ENCODE assay signal across 19 cellular contexts in the genomic region with DNA sequence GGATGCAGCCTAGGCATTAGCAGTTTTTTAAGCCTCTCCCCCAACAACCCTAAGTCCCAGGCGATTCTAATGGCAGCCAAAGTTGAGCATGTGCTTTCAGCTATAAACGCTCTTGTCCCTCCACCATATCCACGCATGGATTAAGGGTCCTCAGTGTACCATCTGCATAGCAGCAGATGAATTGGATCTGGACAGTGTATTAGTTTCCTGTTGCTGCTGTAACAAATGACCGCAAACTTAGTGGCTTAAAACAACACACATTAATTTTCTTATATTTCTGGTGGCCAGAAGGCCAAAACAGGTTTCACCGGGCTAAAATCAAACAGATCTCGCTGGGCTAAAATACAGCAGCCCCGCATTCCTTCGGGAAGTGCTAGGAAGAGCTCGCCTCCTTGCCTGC. TPM values are rescaled to one million over a fixed set of nuclear protein-coding genes. Genes with fewer than 3 reads are reported as not detected.
DNase-seq lines count a peak whose midpoint lies in the region; ATAC-seq, FAIRE-seq and TF ChIP-seq lines count a peak whose summit lies in the region.
"Had no signal": no experiment of that assay in that cellular context is flagged by ENCODE, and none has a peak within 500 bp of the region (broad histone marks: within the 10 kb centered on the region; RNA-seq: fewer than 3 reads in every experiment).

No MANE protein-coding gene starts in this region.

- TF ChIP-seq CTCF in HepG2 (CRISPR knock-in tag; IDR thresholded peaks at IDR 0.05) (no peak), right lobe of liver (IDR thresholded peaks at IDR 0.05) (no peak), K562 (IDR thresholded peaks at IDR 0.05 in 2 of 3, conservative IDR thresholded peaks at IDR 0.05 in 1 of 3; ENCODE audit: insufficient read depth in 2 of 3, low read depth in 1 of 3, low read length in 3 of 3) (no peak)

- no peaks in the 10 kb centered on the region for H4K20me1 ChIP-seq in HepG2 (ENCODE audit: insufficient read depth, low read length)
- H4K20me1 ChIP-seq in K562 (replicated peaks; ENCODE audit: control insufficient read depth, insufficient read depth, low read length): no peaks in the 10 kb centered on the region

- POLR2A ChIA-PET in HepG2 (lab: Yijun Ruan, JAX): no interaction called here
- POLR2A ChIA-PET in K562 (lab: Yijun Ruan, JAX): no interaction called here

- no TSS peak for BruUV-seq in HepG2 (replicated peaks; lab: Mats Ljungman, UMichigan)
- BruUV-seq in K562 (replicated peaks; lab: Mats Ljungman, UMichigan): no TSS peak

- H3K4me1 ChIP-seq in HepG2 (ENCODE audit: insufficient read depth, low read length) (no peaks in the 10 kb centered on the region), right lobe of liver (no peaks in the 10 kb centered on the region), K562 (replicated peaks in 1 of 2; ENCODE audit: control insufficient read depth in 2 of 2, insufficient read depth in 2 of 2, low read length in 2 of 2) (no peaks in the 10 kb centered on the region)
- H3K4me1 ChIP-seq: A549, Caco-2 had no signal

- no peak for TF ChIP-seq RAD21 in HepG2 (CRISPR knock-in tag; IDR thresholded peaks at IDR 0.05)
- TF ChIP-seq RAD21 in K562 (CRISPR knock-in tag; conservative IDR thresholded peaks at IDR 0.05 in 1 of 2, IDR thresholded peaks at IDR 0.05 in 1 of 2): no peak

- H3K9ac ChIP-seq in HepG2 (ENCODE audit: insufficient read depth, low read depth, low read length) (no peak overlapping the region), K562 (ENCODE audit: insufficient read depth in 1 of 2, low read depth in 2 of 2, low read length in 2 of 2) (no peak overlapping the region)
- H3K9ac ChIP-seq: BLaER1 treated with 17β-estradiol and CSF1 and Interleukin-3, amounts not matched to agents 10 nM and 100 nM had no signal

- in situ Hi-C loops in HepG2 (cut with HindIII; ENCODE audit: extremely low pct_ligation_motif_present, low pct_unique_long_range_greater_than_20kb): no loop called here
- in situ Hi-C loops in K562 (cut with MboI): no loop called here

- no peak overlapping the region for H3K4me3 ChIP-seq in HepG2 (replicated peaks in 1 of 3; ENCODE audit: insufficient read depth in 1 of 3, low read depth in 2 of 3, low read length in 3 of 3)
- H3K4me3 ChIP-seq in right lobe of liver: no peak overlapping the region
- H3K4me3 ChIP-seq in K562: no peak overlapping the region
- H3K4me3 ChIP-seq: A549; BLaER1 treated with 17β-estradiol and CSF1 and Interleukin-3, amounts not matched to agents 10 nM and 100 nM had no signal

- H2AFZ ChIP-seq in HepG2 (ENCODE audit: low read length) (no peak overlapping the region), K562 (ENCODE audit: low read depth, low read length) (no peak overlapping the region)

- ATAC-seq in HepG2: no peak
- no peak for ATAC-seq in right lobe of liver
- no peak for ATAC-seq in K562
- ATAC-seq in HG03460 (IDR thresholded peaks at IDR 0.05; ENCODE audit: unreplicated experiment): no peak
- ATAC-seq: A549; CD8-positive, alpha-beta T cell had no signal

- intact Hi-C loops in HepG2 (cut with micrococcal nuclease; ENCODE audit: unreplicated experiment): no loop called here
- intact Hi-C loops in right lobe of liver (cut with DNase I): no loop called here
- intact Hi-C loops in K562 (cut with micrococcal nuclease): no loop called here

- no peaks in the 10 kb centered on the region for H3K79me2 ChIP-seq in HepG2 (ENCODE audit: insufficient read depth, low read length)
- H3K79me2 ChIP-seq in K562 (ENCODE audit: control insufficient read depth, insufficient read depth, low read length): no peaks in the 10 kb centered on the region

- H3K9me3 ChIP-seq in HepG2 (ENCODE audit: low read length): no peaks in the 10 kb centered on the region
- H3K9me3 ChIP-seq in right lobe of liver: no peaks in the 10 kb centered on the region
- H3K9me3 ChIP-seq in K562 (replicated peaks; ENCODE audit: control insufficient read depth, insufficient read depth, low read depth, low read length): no peaks in the 10 kb centered on the region
- H3K9me3 ChIP-seq: A549; BLaER1 treated with 17β-estradiol and CSF1 and Interleukin-3, amounts not matched to agents 10 nM and 100 nM; Caco-2 had no signal

- H3K9me1 ChIP-seq in K562 (ENCODE audit: control insufficient read depth, insufficient read depth, low read length): no peaks in the 10 kb centered on the region

- H3K27me3 ChIP-seq in HepG2 (ENCODE audit: control insufficient read depth in 1 of 2, insufficient read depth in 2 of 2, low read length in 2 of 2): no peaks in the 10 kb centered on the region
- H3K27me3 ChIP-seq in right lobe of liver: no peaks in the 10 kb centered on the region
- H3K27me3 ChIP-seq in K562 (ENCODE audit: control insufficient read depth in 2 of 2, insufficient read depth in 2 of 2, low read length in 2 of 2): peaks cover 21 to 41% of the 10 kb centered on the region in 2 experiments; a peak in 4 of 5 replicates
- H3K27me3 ChIP-seq: BLaER1 treated with 17β-estradiol and CSF1 and Interleukin-3, amounts not matched to agents 10 nM and 100 nM had no signal

- WGBS in HepG2 (ENCODE audit: low lambda C conversion rate): 88% methylated on average over 9 of the region's 9 CpGs
- WGBS in right lobe of liver (ENCODE audit: insufficient coverage, low coverage, low lambda C conversion rate, missing lambda C conversion rate): 98% methylated on average over 7 of the region's 9 CpGs
- 3% methylated on average over 9 of the region's 9 CpGs for WGBS in K562 (ENCODE audit: insufficient coverage, low coverage, missing lambda C conversion rate)

- no peak for FAIRE-seq in HepG2 (lab: Jason Lieb, UNC)
- FAIRE-seq in K562 (lab: Jason Lieb, UNC): no peak
- FAIRE-seq: A549, D721Med, G401.6, GM12892, GM18507 had no signal

- TF ChIP-seq EP300 in HepG2 (IDR thresholded peaks at IDR 0.05; ENCODE audit: low read depth in 2 of 2, low read length in 2 of 2) (no peak), HepG2 (CRISPR knock-in tag; IDR thresholded peaks at IDR 0.05; ENCODE audit: borderline replicate concordance) (no peak), K562 (IDR thresholded peaks at IDR 0.05; ENCODE audit: low read length) (no peak)

- H3K4me2 ChIP-seq in HepG2 (ENCODE audit: low read depth, low read length): no peak overlapping the region
- no peak overlapping the region for H3K4me2 ChIP-seq in K562 (ENCODE audit: insufficient read depth, low read length)
- H3K4me2 ChIP-seq: A549; BLaER1 treated with 17β-estradiol and CSF1 and Interleukin-3, amounts not matched to agents 10 nM and 100 nM had no signal

- H3K36me3 ChIP-seq in HepG2 (replicated peaks in 1 of 2; ENCODE audit: control insufficient read depth in 1 of 2, insufficient read depth in 2 of 2, low read length in 2 of 2): no peaks in the 10 kb centered on the region
- no peaks in the 10 kb centered on the region for H3K36me3 ChIP-seq in right lobe of liver
- no peaks in the 10 kb centered on the region for H3K36me3 ChIP-seq in K562 (ENCODE audit: control insufficient read depth, insufficient read depth, low read length)

- CTCF ChIA-PET in HepG2 (lab: Yijun Ruan, JAX; ENCODE audit: low intra/inter-chr PET ratio, low total read pairs): no interaction called here
- CTCF ChIA-PET in K562 (lab: Yijun Ruan, JAX; ENCODE audit: low intra/inter-chr PET ratio): no interaction called here

- TF ChIP-seq POLR2A in HepG2 (IDR thresholded peaks at IDR 0.05; ENCODE audit: insufficient read depth in 1 of 2, low read depth in 2 of 2, low read length in 2 of 2): no peak
- TF ChIP-seq POLR2A in right lobe of liver (IDR thresholded peaks at IDR 0.05): no peak
- no peak for TF ChIP-seq POLR2A in K562 (conservative IDR thresholded peaks at IDR 0.05)

- DNase-seq in HepG2 (ENCODE audit: low spot score) (no peak), right lobe of liver (no peak), K562 (ENCODE audit: extremely low read depth in 1 of 4, low spot score in 3 of 4) (no peak), NCI-H446 treated with DMSO at 0.1 percent for 48 hours (lab: John Stamatoyannopoulos, UW) (no peak)
- DNase-seq: Caco-2; Calu3; CD4-positive, alpha-beta T cell; CD8-positive, alpha-beta T cell; DMS79 treated with DMSO at 0.1 percent for 48 hours; GF-D8 had no signal

- H3K27ac ChIP-seq in HepG2 (ENCODE audit: extremely low read length, insufficient read depth, low read length): no peak overlapping the region
- H3K27ac ChIP-seq in right lobe of liver: no peak overlapping the region
- H3K27ac ChIP-seq in K562 (ENCODE audit: extremely low read depth, low read depth, low read length): no peak overlapping the region
- H3K27ac ChIP-seq: 22Rv1; A549; BLaER1 treated with 17β-estradiol and CSF1 and Interleukin-3, amounts not matched to agents 10 nM and 100 nM; C4-2B had no signal

RNA-seq across cellular contexts. Expression of gene TSPAN33, which starts 13.1 kb away (rescaled TPM):
- 12.9 and 15.3 TPM in 2 replicates for total RNA-seq in HepG2 (2016; rRNA removed; fragmentation: Illumina TruSeq; extraction: Trizol)
- total RNA-seq in HepG2 (2016; cell fraction: cytosol; rRNA removed; fragmentation: Illumina TruSeq; extraction: Trizol; ENCODE audit: low read depth): 15.1 and 19.5 TPM in 2 replicates
- 10.8 and 14.4 TPM in 2 replicates for total RNA-seq in HepG2 (2016; cell fraction: insoluble cytoplasmic fraction; rRNA removed; fragmentation: Illumina TruSeq; extraction: Trizol)
- 32.7 and 34.3 TPM in 2 replicates for total RNA-seq in HepG2 (2016; cell fraction: membrane; rRNA removed; fragmentation: Illumina TruSeq; extraction: Trizol)
- 8.1 and 9.4 TPM in 2 replicates for total RNA-seq in HepG2 (2016; cell fraction: nucleus; rRNA removed; fragmentation: Illumina TruSeq; extraction: Trizol)
- polyA plus RNA-seq in HepG2 (2011; rRNA removed): 16.5 and 18.2 TPM in 2 replicates
- 19.8 and 23.3 TPM in 2 replicates for polyA plus RNA-seq in HepG2 (2011; cell fraction: cytosol; rRNA removed)
- polyA plus RNA-seq in HepG2 (2011; cell fraction: nucleus; rRNA removed): 8.5 and 9.9 TPM in 2 replicates
- 10.1 and 13.3 TPM in 2 replicates for polyA plus RNA-seq in HepG2 (2012)
- polyA plus RNA-seq in HepG2 (2016; cell fraction: cytosol; fragmentation: Illumina TruSeq; extraction: Trizol; ENCODE audit: low read depth): 23.0 and 28.4 TPM in 2 replicates
- 13.0 and 14.1 TPM in 2 replicates for polyA plus RNA-seq in HepG2 (2016; cell fraction: insoluble cytoplasmic fraction; fragmentation: Illumina TruSeq; extraction: Trizol; ENCODE audit: low read depth)
- 35.6 and 37.4 TPM in 2 replicates for polyA plus RNA-seq in HepG2 (2016; cell fraction: membrane; fragmentation: Illumina TruSeq; extraction: Trizol; ENCODE audit: low read depth)
- polyA plus RNA-seq in HepG2 (2016; cell fraction: nucleus; fragmentation: Illumina TruSeq; extraction: Trizol; ENCODE audit: insufficient read depth, low read depth): 15.5 and 18.6 TPM in 2 replicates
- 9.5 and 35.1 TPM in 2 replicates for polyA minus RNA-seq in HepG2 (2011; rRNA and poly(A)+ RNA removed; ENCODE audit: low replicate concordance)
- 9.1 and 9.7 TPM in 2 replicates for polyA minus RNA-seq in HepG2 (2011; cell fraction: cytosol; rRNA and poly(A)+ RNA removed)
- polyA minus RNA-seq in HepG2 (2011; cell fraction: nucleus; rRNA and poly(A)+ RNA removed): 7.2 and 10.4 TPM in 2 replicates
- total RNA-seq in right lobe of liver: 10 to 100 TPM in 5 of 6 experiments, 1 to 10 TPM in 1; 9.0 to 34.1 (median 23.2) TPM
- total RNA-seq in K562 (2011; cell fraction: chromatin; rRNA removed; ENCODE audit: low replicate concordance): 1.5 and 3.2 TPM in 2 replicates
- total RNA-seq in K562 (2011; cell fraction: nucleolus; rRNA removed): 1.3 and 3.2 TPM in 2 replicates
- total RNA-seq in K562 (2011; cell fraction: nucleoplasm; rRNA removed): 2.9 and 3.9 TPM in 2 replicates
- 0.20 and 0.23 TPM in 2 replicates for total RNA-seq in K562 (2014; rRNA removed)
- total RNA-seq in K562 (2014; rRNA removed; fragmentation: Illumina TruSeq; extraction: Trizol): 0.19 and 0.25 TPM in 2 replicates
- total RNA-seq in K562 (2015; rRNA removed; fragmentation: Illumina TruSeq; extraction: Trizol): not detected in 2 replicates
- total RNA-seq in K562 (2021): 0.27 and 0.76 TPM in 2 replicates
- polyA plus RNA-seq in K562 (2011; rRNA removed): 1.2 and 1.5 TPM in 2 replicates
- polyA plus RNA-seq in K562 (2011; cell fraction: cytosol; rRNA removed): 1.6 and 1.7 TPM in 2 replicates
- 1.3 and 1.6 TPM in 2 replicates for polyA plus RNA-seq in K562 (2011; cell fraction: nucleus; rRNA removed)
- polyA plus RNA-seq in K562 (2012): 0.16 and 0.30 TPM in 2 replicates
- polyA plus RNA-seq in K562 (2014; fragmentation: Illumina TruSeq; extraction: Trizol): 0.21 and 0.42 TPM in 2 replicates
- polyA plus RNA-seq in K562 (2014; fragmentation: Nextera tagmentation; extraction: Ambion mirVana): under 1 TPM in 1 of 2 experiments, not detected in 1; 0.03 TPM
- 0.19 TPM in 1 of 2 replicates, not detected in the other for polyA plus RNA-seq in K562 (2014; rRNA removed)
- 1.1 and 1.6 TPM in 2 replicates for polyA minus RNA-seq in K562 (2011; rRNA and poly(A)+ RNA removed)
- polyA minus RNA-seq in K562 (2011; cell fraction: cytosol; rRNA and poly(A)+ RNA removed): 1.2 and 1.3 TPM in 2 replicates
- 0.54 and 1.2 TPM in 2 replicates for polyA minus RNA-seq in K562 (2011; cell fraction: nucleus; rRNA and poly(A)+ RNA removed)

RNA-seq across cellular contexts. Expression of gene SMO, which starts 30.8 kb away (rescaled TPM):
- total RNA-seq in HepG2 (2016; rRNA removed; fragmentation: Illumina TruSeq; extraction: Trizol) (22.1 and 32.3 TPM in 2 replicates), right lobe of liver (10 to 100 TPM in 4 of 6 experiments, 1 to 10 TPM in 2; 6.4 to 21.2 (median 12.1) TPM), K562 (2014; rRNA removed) (0.05 TPM in 1 of 2 replicates, not detected in the other), K562 (2014; rRNA removed; fragmentation: Illumina TruSeq; extraction: Trizol) (not detected in 2 replicates), K562 (2015; rRNA removed; fragmentation: Illumina TruSeq; extraction: Trizol) (not detected in 2 replicates), K562 (2021) (0.07 and 0.13 TPM in 2 replicates)
- total RNA-seq in HepG2 (2016; cell fraction: cytosol; rRNA removed; fragmentation: Illumina TruSeq; extraction: Trizol; ENCODE audit: low read depth): 72.0 and 77.5 TPM in 2 replicates
- total RNA-seq in HepG2 (2016; cell fraction: insoluble cytoplasmic fraction; rRNA removed; fragmentation: Illumina TruSeq; extraction: Trizol): 22.7 and 33.9 TPM in 2 replicates
- total RNA-seq in HepG2 (2016; cell fraction: membrane; rRNA removed; fragmentation: Illumina TruSeq; extraction: Trizol): 37.3 and 38.5 TPM in 2 replicates
- 26.1 and 28.3 TPM in 2 replicates for total RNA-seq in HepG2 (2016; cell fraction: nucleus; rRNA removed; fragmentation: Illumina TruSeq; extraction: Trizol)
- polyA plus RNA-seq in HepG2 (2011; rRNA removed) (23.8 and 30.7 TPM in 2 replicates), K562 (2011; rRNA removed) (0.10 and 0.11 TPM in 2 replicates), K562 (2014; fragmentation: Illumina TruSeq; extraction: Trizol) (not detected in 2 replicates), K562 (2014; fragmentation: Nextera tagmentation; extraction: Ambion mirVana) (not detected), K562 (2014; rRNA removed) (0.11 TPM in 1 of 2 replicates, not detected in the other)
- 21.9 and 24.2 TPM in 2 replicates for polyA plus RNA-seq in HepG2 (2011; cell fraction: cytosol; rRNA removed)
- polyA plus RNA-seq in HepG2 (2011; cell fraction: nucleus; rRNA removed): 68.3 and 80.4 TPM in 2 replicates
- 19.4 and 20.7 TPM in 2 replicates for polyA plus RNA-seq in HepG2 (2012)
- polyA plus RNA-seq in HepG2 (2016; cell fraction: cytosol; fragmentation: Illumina TruSeq; extraction: Trizol; ENCODE audit: low read depth): 4.1 and 4.4 TPM in 2 replicates
- 22.5 and 25.2 TPM in 2 replicates for polyA plus RNA-seq in HepG2 (2016; cell fraction: insoluble cytoplasmic fraction; fragmentation: Illumina TruSeq; extraction: Trizol; ENCODE audit: low read depth)
- polyA plus RNA-seq in HepG2 (2016; cell fraction: membrane; fragmentation: Illumina TruSeq; extraction: Trizol; ENCODE audit: low read depth): 14.8 and 15.2 TPM in 2 replicates
- 63.0 and 65.6 TPM in 2 replicates for polyA plus RNA-seq in HepG2 (2016; cell fraction: nucleus; fragmentation: Illumina TruSeq; extraction: Trizol; ENCODE audit: insufficient read depth, low read depth)
- 0.07 and 139 TPM in 2 replicates for polyA minus RNA-seq in HepG2 (2011; rRNA and poly(A)+ RNA removed; ENCODE audit: low replicate concordance)
- 31.4 and 35.0 TPM in 2 replicates for polyA minus RNA-seq in HepG2 (2011; cell fraction: cytosol; rRNA and poly(A)+ RNA removed)
- 12.0 and 20.4 TPM in 2 replicates for polyA minus RNA-seq in HepG2 (2011; cell fraction: nucleus; rRNA and poly(A)+ RNA removed)
- 0.60 TPM in 1 of 2 replicates, not detected in the other for total RNA-seq in K562 (2011; cell fraction: chromatin; rRNA removed; ENCODE audit: low replicate concordance)
- total RNA-seq in K562 (2011; cell fraction: nucleolus; rRNA removed): 0.39 and 0.67 TPM in 2 replicates
- total RNA-seq in K562 (2011; cell fraction: nucleoplasm; rRNA removed): 1.2 TPM in 1 of 2 replicates, not detected in the other
- 0.10 and 0.24 TPM in 2 replicates for polyA plus RNA-seq in K562 (2011; cell fraction: cytosol; rRNA removed)
- 0.41 and 0.91 TPM in 2 replicates for polyA plus RNA-seq in K562 (2011; cell fraction: nucleus; rRNA removed)
- not detected in 2 replicates for polyA plus RNA-seq in K562 (2012)
- polyA minus RNA-seq in K562 (2011; rRNA and poly(A)+ RNA removed): 0.07 and 0.24 TPM in 2 replicates
- not detected in 2 replicates for polyA minus RNA-seq in K562 (2011; cell fraction: cytosol; rRNA and poly(A)+ RNA removed)
- polyA minus RNA-seq in K562 (2011; cell fraction: nucleus; rRNA and poly(A)+ RNA removed): 0.11 TPM in 1 of 2 replicates, not detected in the other
- total RNA-seq: CD4-positive, alpha-beta T cell; CD8-positive, alpha-beta T cell had no signal

Comparison
In these comparisons a context has a peak if more than half of its experiments do, and no peak if none do; other contexts are left out.
1. Of the 241 proteins assayed by ChIP-seq in both HepG2 and K562: peak only in HepG2: none; only in K562: none; in both: ZNF12; in neither: 240.